Comparison of ENCODE assay signal across 9 cellular contexts in genomic region chr10:91745086-91745831, GRCh38. TPM values are rescaled to one million over a fixed set of nuclear protein-coding genes. Genes with fewer than 3 reads are reported as not detected.
DNase-seq lines count a peak whose midpoint lies in the region; ATAC-seq, FAIRE-seq and TF ChIP-seq lines count a peak whose summit lies in the region.
"Had no signal": no experiment of that assay in that cellular context is flagged by ENCODE, and none has a peak within 500 bp of the region (broad histone marks: within the 10 kb centered on the region; RNA-seq: fewer than 3 reads in every experiment).

No MANE protein-coding gene starts in this region.

- no peaks in the 10 kb centered on the region for H3K9me3 ChIP-seq in HEK293 (ENCODE audit: control insufficient read depth, insufficient read depth, low read depth, low read length)
- H3K9me3 ChIP-seq in heart left ventricle, result peaks cover 0 to 10% (median 0%) of the 10 kb centered on the region in 12 donors

- CTCF ChIA-PET in HEK293 (lab: Yijun Ruan, JAX), result interaction anchor here (1.0 to 1.1 kb wide), 2 partner anchors 113 to 828 kb away, joined by 3 to 4 read pairs; no protein-coding TSS in a partner anchor

- 24 to 32% (median 26%) methylated on average over 14 to 15 of the region's 15 CpGs for WGBS in heart left ventricle, 4 donors

- intact Hi-C loops in heart left ventricle (cut with DNase I) (loop anchor here in 1 of 10 donors (5.0 to 10.0 kb wide), 2 partner anchors 108 to 360 kb away; no protein-coding TSS in a partner anchor), sciatic nerve (cut with DNase I) (no loop called here)

- no peak for TF ChIP-seq POLR2A in heart left ventricle (IDR thresholded peaks at IDR 0.05)
- no peak for TF ChIP-seq POLR2A in GM12891 (IDR thresholded peaks at IDR 0.05; ENCODE audit: low read depth, low read length)

- H3K27ac ChIP-seq in HEK293 (ENCODE audit: extremely low read depth, low read depth, low read length) (no peak overlapping the region), heart left ventricle (no peak overlapping the region)

- H3K4me1 Mint-ChIP-seq in stimulated activated naive B cell treated with anti-CD40 and anti-IgM and Interleukin-4, amounts not matched to agents 10 μg/mL and 1 μg/mL and 100 μg/mL, for 72 hours, result no peaks in the 10 kb centered on the region

- POLR2A ChIA-PET in HEK293 (lab: Yijun Ruan, JAX), result interaction anchor here (0.7 kb wide), 1 partner anchor 46 kb away, joined by 4 read pairs; no protein-coding TSS in a partner anchor

- no peak overlapping the region for H3K4me3 Mint-ChIP-seq in stimulated activated naive B cell treated with anti-CD40 and anti-IgM and Interleukin-4, amounts not matched to agents 10 μg/mL and 1 μg/mL and 100 μg/mL, for 72 hours

- no peaks in the 10 kb centered on the region for H3K36me3 ChIP-seq in HEK293 (ENCODE audit: control insufficient read depth in 2 of 2, insufficient read depth in 1 of 2, low read length in 2 of 2)
- H3K36me3 ChIP-seq in heart left ventricle, result no peaks in the 10 kb centered on the region

- peaks cover 0 to 14% (median 0%) of the 10 kb centered on the region in 9 donors for H3K27me3 ChIP-seq in heart left ventricle

- no peaks in the 10 kb centered on the region for H3K4me1 ChIP-seq in HEK293 (ENCODE audit: control insufficient read depth, insufficient read depth, low read length)
- H3K4me1 ChIP-seq in heart left ventricle, result peaks cover 0 to 5% (median 0%) of the 10 kb centered on the region in 12 donors

- H3K36me3 Mint-ChIP-seq in stimulated activated naive B cell treated with anti-CD40 and anti-IgM and Interleukin-4, amounts not matched to agents 10 μg/mL and 1 μg/mL and 100 μg/mL, for 72 hours, result no peaks in the 10 kb centered on the region

- H3K27ac Mint-ChIP-seq in stimulated activated naive B cell treated with anti-CD40 and anti-IgM and Interleukin-4, amounts not matched to agents 10 μg/mL and 1 μg/mL and 100 μg/mL, for 72 hours, result no peak overlapping the region

- peak; percentile 20 for DNase-seq in RPMI8226
- peak in 2 of 5 donors; percentile 28 for DNase-seq in heart left ventricle
- DNase-seq in sciatic nerve (ENCODE audit: low spot score), result no peak
- DNase-seq in stimulated activated naive B cell treated with anti-CD40 and anti-IgM and Interleukin-4, amounts not matched to agents 10 μg/mL and 1 μg/mL and 100 μg/mL, for 72 hours, result no peak
- DNase-seq in activated T-cell treated with anti-CD3 and anti-CD28 coated beads, Interleukin-2, amount 50 U/mL, for 48 hours, result no peak
- no peak for DNase-seq in GM12891 (ENCODE audit: insufficient read length, low spot score)
- no peak for DNase-seq in putamen (ENCODE audit: low spot score)
- DNase-seq: activated T-cell treated with anti-CD3 and anti-CD28 coated beads, Interleukin-2, amount 50 U/mL, for 1 hour had no signal

- ATAC-seq in heart left ventricle (peak in 3 of 4 donors; percentile 56 to 80 (median 65)), sciatic nerve (peak; percentile 34)
- ATAC-seq in stimulated activated naive B cell treated with anti-CD40 and anti-IgM and Interleukin-4, amounts not matched to agents 10 μg/mL and 1 μg/mL and 100 μg/mL, for 72 hours (replicated peaks), result no peak

- TF ChIP-seq CTCF in HEK293 (tag by site-specific recombination; IDR thresholded peaks at IDR 0.05) (no peak), heart left ventricle (IDR thresholded peaks at IDR 0.05) (peak in 5 of 12 donors; percentile 16 to 42 (median 26))

- H3K4me3 ChIP-seq in HEK293 (ENCODE audit: low read depth, low read length), result no peak overlapping the region
- no peak overlapping the region for H3K4me3 ChIP-seq in heart left ventricle

- no peak for FAIRE-seq in GM12891 (lab: Jason Lieb, UNC)

- H3K27me3 Mint-ChIP-seq in stimulated activated naive B cell treated with anti-CD40 and anti-IgM and Interleukin-4, amounts not matched to agents 10 μg/mL and 1 μg/mL and 100 μg/mL, for 72 hours, result peaks cover 20 to 36% of the 10 kb centered on the region in 2 donors

- no peaks in the 10 kb centered on the region for H3K9me3 Mint-ChIP-seq in stimulated activated naive B cell treated with anti-CD40 and anti-IgM and Interleukin-4, amounts not matched to agents 10 μg/mL and 1 μg/mL and 100 μg/mL, for 72 hours

TF ChIP-seq in HEK293, 187 proteins besides CTCF, POLR2A, EP300 and RAD21:
- TF ChIP-seq ZBTB17 (tag by site-specific recombination; IDR thresholded peaks at IDR 0.05) (no peak), ZNF654 (tag by site-specific recombination; IDR thresholded peaks at IDR 0.05; ENCODE audit: low read depth) (peak; percentile 18; the same call in 1 of the 2 replicates), ZNF248 (tag by site-specific recombination; IDR thresholded peaks at IDR 0.05) (no peak), ZNF202 (tag by site-specific recombination; IDR thresholded peaks at IDR 0.05; ENCODE audit: borderline replicate concordance) (no peak), ZNF148 (tag by site-specific recombination; IDR thresholded peaks at IDR 0.05; ENCODE audit: borderline replicate concordance) (no peak)

TF ChIP-seq in GM12891, 5 proteins besides CTCF, POLR2A, EP300 and RAD21:
- TF ChIP-seq SPI1 (IDR thresholded peaks at IDR 0.05; ENCODE audit: low read depth, low read length), result no peak
- no peak for TF ChIP-seq PAX5 (IDR thresholded peaks at IDR 0.05; ENCODE audit: insufficient read depth, low read length, severe bottlenecking)
- TF ChIP-seq TAF1 (IDR thresholded peaks at IDR 0.05; ENCODE audit: low read depth, low read length), result no peak
- TF ChIP-seq POLR2AphosphoS5 (IDR thresholded peaks at IDR 0.05; ENCODE audit: low read depth, low read length), result no peak
- TF ChIP-seq POU2F2 (IDR thresholded peaks at IDR 0.05; ENCODE audit: low read depth, low read length), result no peak

RNA-seq across cellular contexts. Expression of gene TNKS2, which starts 53.0 kb away (rescaled TPM):
- total RNA-seq in heart left ventricle (10 to 100 TPM; 10.3 to 24.7 (median 15.4) TPM), sciatic nerve (51.7 TPM)
- 1 to 10 TPM; 4.0 to 9.2 TPM for polyA plus RNA-seq in heart left ventricle
- polyA plus RNA-seq in GM12891 (2012; ENCODE audit: low read depth, missing spikeins), result 4.3 TPM

Comparison
In these comparisons a context has a peak if more than half of its experiments do, and no peak if none do; other contexts are left out.
1. ATAC-seq: peak in heart left ventricle (3 of 4) and sciatic nerve (single experiment); none in stimulated activated naive B cell treated with anti-CD40 and anti-IgM and Interleukin-4, amounts not matched to agents 10 μg/mL and 1 μg/mL and 100 μg/mL, for 72 hours (0 of 2).